8 cellular contexts compared by ENCODE assay signal in genomic region chr15:35519536-35520149, GRCh38. TPM values are rescaled to one million over a fixed set of nuclear protein-coding genes. Genes with fewer than 3 reads are reported as not detected.
DNase-seq lines count a peak whose midpoint lies in the region; ATAC-seq, FAIRE-seq and TF ChIP-seq lines count a peak whose summit lies in the region.

No MANE protein-coding gene starts in this region.

- no peak overlapping the region for H3K4me3 Mint-ChIP-seq in activated CD8-positive, alpha-beta memory T cell treated with anti-CD3 and anti-CD28 coated beads, Interleukin-2, amount 10 ng/mL, durations not matched to agents 7 days and 5 days

- no peak overlapping the region for H3K27ac ChIP-seq in right lobe of liver

- H3K27ac Mint-ChIP-seq in activated CD8-positive, alpha-beta memory T cell treated with anti-CD3 and anti-CD28 coated beads, Interleukin-2, amount 10 ng/mL, durations not matched to agents 7 days and 5 days, result no peak overlapping the region

- no peaks in the 10 kb centered on the region for H3K9me3 Mint-ChIP-seq in activated CD8-positive, alpha-beta memory T cell treated with anti-CD3 and anti-CD28 coated beads, Interleukin-2, amount 10 ng/mL, durations not matched to agents 7 days and 5 days (ENCODE audit: low read depth)

- no peaks in the 10 kb centered on the region for H3K27me3 Mint-ChIP-seq in activated CD8-positive, alpha-beta memory T cell treated with anti-CD3 and anti-CD28 coated beads, Interleukin-2, amount 10 ng/mL, durations not matched to agents 7 days and 5 days

- peaks cover 0 to 12% (median 3%) of the 10 kb centered on the region in 4 donors for H3K4me1 ChIP-seq in right lobe of liver

- no peak for DNase-seq in activated CD8-positive, alpha-beta memory T cell treated with anti-CD3 and anti-CD28 coated beads, Interleukin-2, amount 10 ng/mL, durations not matched to agents 7 days and 5 days
- DNase-seq in activated CD8-positive, alpha-beta memory T cell treated with anti-CD3 and anti-CD28 coated beads, Interleukin-2, amount 50 U/mL, for 48 hours, result no peak
- peak; percentile 2 for DNase-seq in NCI-H2196 treated with DMSO at 0.1 percent for 48 hours (lab: John Stamatoyannopoulos, UW; ENCODE audit: unreplicated experiment)
- DNase-seq in bronchial epithelial cell (ENCODE audit: low read depth), result peak; percentile 47
- DNase-seq in right lobe of liver, result no peak

- no peaks in the 10 kb centered on the region for H3K36me3 Mint-ChIP-seq in activated CD8-positive, alpha-beta memory T cell treated with anti-CD3 and anti-CD28 coated beads, Interleukin-2, amount 10 ng/mL, durations not matched to agents 7 days and 5 days

- CTCF ChIA-PET in activated CD8-positive, alpha-beta memory T cell treated with anti-CD3 and anti-CD28 coated beads, Interleukin-2, amount 10 ng/mL, durations not matched to agents 7 days and 5 days (lab: Charles Lee), result no interaction called here

- peak; percentile 51 for ATAC-seq in activated CD8-positive, alpha-beta memory T cell treated with anti-CD3 and anti-CD28 coated beads, Interleukin-2, amount 10 ng/mL, durations not matched to agents 7 days and 5 days
- peak; percentile 62 for ATAC-seq in HG02938 (IDR thresholded peaks at IDR 0.05; ENCODE audit: unreplicated experiment)
- ATAC-seq in right lobe of liver, result peak; percentile 75 to 81 (median 76)
- ATAC-seq in HG03097 (IDR thresholded peaks at IDR 0.05; ENCODE audit: low FRiP score, unreplicated experiment), result no peak
- ATAC-seq in GM18873 (IDR thresholded peaks at IDR 0.05; ENCODE audit: low FRiP score, unreplicated experiment), result no peak

- no peak for TF ChIP-seq POLR2A in right lobe of liver (IDR thresholded peaks at IDR 0.05)

- H3K4me3 ChIP-seq in bronchial epithelial cell (ENCODE audit: low read depth, low read length) (no peak overlapping the region), right lobe of liver (no peak overlapping the region)

- H3K36me3 ChIP-seq in bronchial epithelial cell (ENCODE audit: control insufficient read depth, insufficient read depth, low read length) (no peaks in the 10 kb centered on the region), right lobe of liver (no peaks in the 10 kb centered on the region)

- no peaks in the 10 kb centered on the region for H3K4me1 Mint-ChIP-seq in activated CD8-positive, alpha-beta memory T cell treated with anti-CD3 and anti-CD28 coated beads, Interleukin-2, amount 10 ng/mL, durations not matched to agents 7 days and 5 days

- H3K27me3 ChIP-seq in bronchial epithelial cell (ENCODE audit: control insufficient read depth, insufficient read depth, low read length) (no peaks in the 10 kb centered on the region), right lobe of liver (no peaks in the 10 kb centered on the region)

- no peak for FAIRE-seq in bronchial epithelial cell (lab: Jason Lieb, UNC)

- intact Hi-C loops in right lobe of liver (cut with DNase I), result no loop called here

- H3K9me3 ChIP-seq in right lobe of liver, result no peaks in the 10 kb centered on the region

- TF ChIP-seq CTCF in bronchial epithelial cell (IDR thresholded peaks at IDR 0.05; ENCODE audit: insufficient read depth, low read length, severe bottlenecking) (peak; percentile 41), right lobe of liver (IDR thresholded peaks at IDR 0.05) (peak; percentile 55 to 65 (median 63))

RNA-seq across cellular contexts. Expression of gene DPH6, which starts 26.3 kb away (rescaled TPM):
- 10 to 100 TPM in 1 of 2 experiments, 1 to 10 TPM in 1; 9.4 to 11.9 TPM for total RNA-seq in activated CD8-positive, alpha-beta memory T cell treated with anti-CD3 and anti-CD28 coated beads, Interleukin-2, amount 10 ng/mL, durations not matched to agents 7 days and 5 days
- 18.4 and 18.6 TPM in 2 replicates for total RNA-seq in bronchial epithelial cell
- 10 to 100 TPM in 1 of 6 experiments, 1 to 10 TPM in 5; 5.5 to 12.8 (median 6.9) TPM for total RNA-seq in right lobe of liver

Comparison
In these comparisons a context has a peak if more than half of its experiments do, and no peak if none do; other contexts are left out.
1. ATAC-seq: peak in activated CD8-positive, alpha-beta memory T cell treated with anti-CD3 and anti-CD28 coated beads, Interleukin-2, amount 10 ng/mL, durations not matched to agents 7 days and 5 days (single experiment), HG02938 (single experiment) and right lobe of liver (4 of 4); none in HG03097 (single experiment) and GM18873 (single experiment).
2. DNase-seq: peak in NCI-H2196 treated with DMSO at 0.1 percent for 48 hours (single experiment) and bronchial epithelial cell (single experiment); none in activated CD8-positive, alpha-beta memory T cell treated with anti-CD3 and anti-CD28 coated beads, Interleukin-2, amount 10 ng/mL, durations not matched to agents 7 days and 5 days (single experiment), activated CD8-positive, alpha-beta memory T cell treated with anti-CD3 and anti-CD28 coated beads, Interleukin-2, amount 50 U/mL, for 48 hours (single experiment) and right lobe of liver (0 of 3).